10 cellular contexts compared by ENCODE assay signal in the genomic region with DNA sequence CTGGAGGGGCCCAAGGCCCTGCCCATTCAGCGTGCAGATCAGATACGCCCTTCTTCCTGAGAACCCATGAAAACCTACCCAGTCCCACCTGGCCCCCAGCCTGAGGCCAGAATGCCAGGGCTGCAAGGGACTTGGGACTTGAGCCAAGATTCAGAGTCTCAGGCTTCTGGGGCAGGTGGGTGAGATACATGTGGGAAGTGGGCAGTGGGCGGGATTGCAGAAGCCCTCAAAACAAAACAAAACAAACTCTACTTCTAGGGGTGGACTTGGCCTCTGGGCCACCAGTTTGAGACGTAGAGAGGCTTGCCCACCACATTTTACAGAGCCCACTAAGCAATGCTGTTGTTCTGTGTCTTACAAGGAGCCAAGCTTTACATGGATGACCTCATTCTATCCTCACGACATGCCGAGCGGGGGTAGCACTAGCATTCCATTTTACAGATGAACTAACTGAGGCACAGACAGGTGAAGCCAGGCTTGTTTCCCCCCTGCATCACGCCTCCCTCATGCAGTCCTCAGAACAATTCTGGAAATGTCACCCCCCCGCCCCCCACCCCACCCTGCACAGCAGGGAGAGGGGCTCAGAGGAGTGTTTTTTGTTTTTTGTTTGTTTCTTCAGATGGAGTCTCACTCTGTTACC. TPM values are rescaled to one million over a fixed set of nuclear protein-coding genes. Genes with fewer than 3 reads are reported as not detected.
DNase-seq lines count a peak whose midpoint lies in the region; ATAC-seq, FAIRE-seq and TF ChIP-seq lines count a peak whose summit lies in the region.
"Had no signal": no experiment of that assay in that cellular context is flagged by ENCODE, and none has a peak within 500 bp of the region (broad histone marks: within the 10 kb centered on the region; RNA-seq: fewer than 3 reads in every experiment).

No MANE protein-coding gene starts in this region.

- no peak for DNase-seq in A549 (ENCODE audit: low read depth in 1 of 2, low spot score in 1 of 2)
- no peak for DNase-seq in CD8-positive, alpha-beta memory T cell
- DNase-seq in activated naive CD8-positive, alpha-beta T cell treated with anti-CD3 and anti-CD28 coated beads, Interleukin-2, amount 10 ng/mL, durations not matched to agents 7 days and 5 days: no peak
- no peak for DNase-seq in DMS53 treated with DMSO at 0.1 percent for 48 hours (lab: John Stamatoyannopoulos, UW; ENCODE audit: unreplicated experiment)
- no peak for DNase-seq in NCI-H1436 treated with DMSO at 0.1 percent for 48 hours (lab: John Stamatoyannopoulos, UW)
- no peak for DNase-seq in anterior cingulate cortex (lab: John Stamatoyannopoulos, UW)
- no peak for DNase-seq in smooth muscle cell (lab: John Stamatoyannopoulos, UW; ENCODE audit: unreplicated experiment)
- DNase-seq: cerebellar nuclear complex, NCI-H1092 treated with DMSO at 0.1 percent for 48 hours had no signal

- CTCF ChIA-PET in A549 (lab: Yijun Ruan, JAX): interaction anchor here (0.7 to 1.1 kb wide), 3 partner anchors 92 to 158 kb away, joined by 3 to 4 read pairs (median 3); no protein-coding TSS in a partner anchor
- CTCF ChIA-PET in CD8-positive, alpha-beta memory T cell (lab: Charles Lee): interaction anchor here (0.5 kb wide), 1 partner anchor 130 kb away, joined by 4 read pairs; no protein-coding TSS in a partner anchor

- TF ChIP-seq CTCF in A549 (IDR thresholded peaks at IDR 0.05): no peak
- no peak for TF ChIP-seq CTCF in smooth muscle cell (IDR thresholded peaks at IDR 0.05; ENCODE audit: borderline replicate concordance, insufficient read depth, poor library complexity, severe bottlenecking)

- no peaks in the 10 kb centered on the region for H3K27me3 Mint-ChIP-seq in CD8-positive, alpha-beta memory T cell
- peaks cover 4% of the 10 kb centered on the region for H3K27me3 Mint-ChIP-seq in activated naive CD8-positive, alpha-beta T cell treated with anti-CD3 and anti-CD28 coated beads, Interleukin-2, amount 10 ng/mL, durations not matched to agents 7 days and 5 days

- no peak for TF ChIP-seq EP300 in A549 (IDR thresholded peaks at IDR 0.05)

- H3K4me3 ChIP-seq in A549 (no peak overlapping the region), mononuclear cell (ENCODE audit: low read length) (peak overlapping the region; percentile 93), smooth muscle cell (no peak overlapping the region)
- peak overlapping the region; percentile 78 for H3K4me3 ChIP-seq in CD8-positive, alpha-beta memory T cell (ENCODE audit: low read length)

- no peak for FAIRE-seq in A549 (lab: Jason Lieb, UNC)

- H3K27me3 ChIP-seq in CD8-positive, alpha-beta memory T cell (ENCODE audit: insufficient read depth, low read length, poor library complexity, severe bottlenecking): no peaks in the 10 kb centered on the region
- no peaks in the 10 kb centered on the region for H3K27me3 ChIP-seq in mononuclear cell (ENCODE audit: insufficient read depth, low read length)
- no peaks in the 10 kb centered on the region for H3K27me3 ChIP-seq in smooth muscle cell (ENCODE audit: low read depth)

- no peaks in the 10 kb centered on the region for H3K9me3 ChIP-seq in A549
- H3K9me3 ChIP-seq in CD8-positive, alpha-beta memory T cell (ENCODE audit: low read length): no peaks in the 10 kb centered on the region
- no peaks in the 10 kb centered on the region for H3K9me3 ChIP-seq in mononuclear cell (ENCODE audit: low read depth, low read length)
- no peaks in the 10 kb centered on the region for H3K9me3 ChIP-seq in smooth muscle cell (replicated peaks; ENCODE audit: low read depth)

- peak overlapping the region in 3 of 8 donors; percentile 29 to 76 (median 39) for H3K27ac Mint-ChIP-seq in CD8-positive, alpha-beta memory T cell
- no peak overlapping the region for H3K27ac Mint-ChIP-seq in activated naive CD8-positive, alpha-beta T cell treated with anti-CD3 and anti-CD28 coated beads, Interleukin-2, amount 10 ng/mL, durations not matched to agents 7 days and 5 days

- H3K4me1 ChIP-seq in A549 (peaks cover 9% of the 10 kb centered on the region), mononuclear cell (ENCODE audit: insufficient read depth, low read length) (peaks cover 42% of the 10 kb centered on the region), smooth muscle cell (ENCODE audit: low read depth) (no peaks in the 10 kb centered on the region)
- peaks cover 22% of the 10 kb centered on the region for H3K4me1 ChIP-seq in CD8-positive, alpha-beta memory T cell (ENCODE audit: insufficient read depth, low read length)

- peak overlapping the region in 6 of 7 donors; percentile 93 to 98 (median 95) for H3K4me3 Mint-ChIP-seq in CD8-positive, alpha-beta memory T cell
- peak overlapping the region; percentile 93 for H3K4me3 Mint-ChIP-seq in activated naive CD8-positive, alpha-beta T cell treated with anti-CD3 and anti-CD28 coated beads, Interleukin-2, amount 10 ng/mL, durations not matched to agents 7 days and 5 days

- peaks cover 33 to 67% (median 40%) of the 10 kb centered on the region in 3 donors for H3K4me1 Mint-ChIP-seq in CD8-positive, alpha-beta memory T cell
- H3K4me1 Mint-ChIP-seq in activated naive CD8-positive, alpha-beta T cell treated with anti-CD3 and anti-CD28 coated beads, Interleukin-2, amount 10 ng/mL, durations not matched to agents 7 days and 5 days: peaks cover 19% of the 10 kb centered on the region

- TF ChIP-seq POLR2A in A549 (IDR thresholded peaks at IDR 0.05; ENCODE audit: low read length): no peak

- 90% methylated on average over 8 of the region's 9 CpGs for WGBS in A549 (ENCODE audit: missing lambda C conversion rate)
- WGBS in smooth muscle cell (ENCODE audit: low lambda C conversion rate): 88% methylated on average over 9 of the region's 9 CpGs

- H4K20me1 ChIP-seq in smooth muscle cell (ENCODE audit: low read depth): no peaks in the 10 kb centered on the region

- H2AFZ ChIP-seq in smooth muscle cell (ENCODE audit: low read depth): no peak overlapping the region

- H3F3A ChIP-seq in smooth muscle cell (ENCODE audit: low read depth): no peaks in the 10 kb centered on the region

- POLR2A ChIA-PET in A549 (lab: Yijun Ruan, JAX): no interaction called here
- POLR2A ChIA-PET in CD8-positive, alpha-beta memory T cell (lab: Charles Lee): no interaction called here
- POLR2A ChIA-PET in activated naive CD8-positive, alpha-beta T cell treated with anti-CD3 and anti-CD28 coated beads, Interleukin-2, amount 10 ng/mL, durations not matched to agents 7 days and 5 days (lab: Charles Lee): interaction anchor here (1.2 kb wide), 1 partner anchor 9 kb away, joined by 3 read pairs; no protein-coding TSS in a partner anchor

- H3K9me3 Mint-ChIP-seq in CD8-positive, alpha-beta memory T cell: no peaks in the 10 kb centered on the region
- H3K9me3 Mint-ChIP-seq in activated naive CD8-positive, alpha-beta T cell treated with anti-CD3 and anti-CD28 coated beads, Interleukin-2, amount 10 ng/mL, durations not matched to agents 7 days and 5 days: no peaks in the 10 kb centered on the region

- no peak for TF ChIP-seq RAD21 in A549 (conservative IDR thresholded peaks at IDR 0.05 in 1 of 2, IDR thresholded peaks at IDR 0.05 in 1 of 2)

- peak overlapping the region; percentile 92; the same call in 2 of the 3 replicates for H3K4me2 ChIP-seq in A549
- no peak overlapping the region for H3K4me2 ChIP-seq in smooth muscle cell

- H3K36me3 Mint-ChIP-seq in CD8-positive, alpha-beta memory T cell: peaks cover 6 to 51% (median 19%) of the 10 kb centered on the region in 3 donors
- peaks cover 19% of the 10 kb centered on the region for H3K36me3 Mint-ChIP-seq in activated naive CD8-positive, alpha-beta T cell treated with anti-CD3 and anti-CD28 coated beads, Interleukin-2, amount 10 ng/mL, durations not matched to agents 7 days and 5 days

- H3K9ac ChIP-seq in smooth muscle cell (ENCODE audit: low read depth): no peak overlapping the region

- no peak for ATAC-seq in A549
- no peak for ATAC-seq in activated naive CD8-positive, alpha-beta T cell treated with anti-CD3 and anti-CD28 coated beads, Interleukin-2, amount 10 ng/mL, durations not matched to agents 7 days and 5 days (ENCODE audit: low read depth)

- H3K36me3 ChIP-seq in CD8-positive, alpha-beta memory T cell (ENCODE audit: insufficient read depth, low read length): peaks cover 4% of the 10 kb centered on the region
- no peaks in the 10 kb centered on the region for H3K36me3 ChIP-seq in smooth muscle cell (ENCODE audit: low read depth)

- no peaks in the 10 kb centered on the region for H3K79me2 ChIP-seq in smooth muscle cell (ENCODE audit: low read depth)

- H3K27ac ChIP-seq in A549 (no peak overlapping the region), smooth muscle cell (ENCODE audit: low read depth) (no peak overlapping the region)
- H3K27ac ChIP-seq in CD8-positive, alpha-beta memory T cell (ENCODE audit: low read depth, low read length): no peak overlapping the region

TF ChIP-seq in A549, 52 proteins besides CTCF, POLR2A, EP300 and RAD21 (continues in another document):
- TF ChIP-seq FOSB (CRISPR knock-in tag; IDR thresholded peaks at IDR 0.05): no peak
- TF ChIP-seq TP53 (CRISPR knock-in tag; IDR thresholded peaks at IDR 0.05): no peak
- TF ChIP-seq EHMT2 (IDR thresholded peaks at IDR 0.05; ENCODE audit: low read depth): no peak
- TF ChIP-seq PHF8 (IDR thresholded peaks at IDR 0.05; ENCODE audit: borderline replicate concordance, low read depth): no peak

RNA-seq across cellular contexts. Expression of a gene that starts 1.7 kb away (rescaled TPM):
- 11.0 and 14.4 TPM in 2 replicates for polyA plus RNA-seq in A549 (2011; rRNA removed)
- polyA plus RNA-seq in A549 (2012; cell fraction: cytosol; rRNA removed): 11.0 and 12.7 TPM in 2 replicates
- polyA plus RNA-seq in A549 (2012; cell fraction: nucleus; rRNA removed): 39.8 and 45.7 TPM in 2 replicates
- 9.7 to 12.2 TPM (median 11.3 TPM) in 3 replicates for polyA plus RNA-seq in A549 (2017; fragmentation: RNase III; extraction: RNeasy Plus Mini Kit Qiagen cat#74134 plus additional on column Dnase treatment)
- polyA minus RNA-seq in A549 (2011; rRNA and poly(A)+ RNA removed): 13.3 and 19.5 TPM in 2 replicates
- 10 to 100 TPM; 14.9 to 16.8 TPM for total RNA-seq in CD8-positive, alpha-beta memory T cell
- 26.8 TPM for polyA plus RNA-seq in CD8-positive, alpha-beta memory T cell
- total RNA-seq in activated naive CD8-positive, alpha-beta T cell treated with anti-CD3 and anti-CD28 coated beads, Interleukin-2, amount 10 ng/mL, durations not matched to agents 7 days and 5 days: 10 to 100 TPM; 42.1 to 42.4 TPM
- 51.2 TPM for total RNA-seq in mononuclear cell
- total RNA-seq in smooth muscle cell: 14.3 and 17.5 TPM in 2 replicates
- polyA plus RNA-seq in smooth muscle cell: 11.8 and 13.8 TPM in 2 replicates

RNA-seq across cellular contexts. Expression of a gene that starts 25.2 kb away (rescaled TPM):
- 13.2 and 22.3 TPM in 2 replicates for polyA plus RNA-seq in A549 (2011; rRNA removed)
- polyA plus RNA-seq in A549 (2012; cell fraction: cytosol; rRNA removed): 12.5 and 21.2 TPM in 2 replicates
- 30.6 and 31.6 TPM in 2 replicates for polyA plus RNA-seq in A549 (2012; cell fraction: nucleus; rRNA removed)
- polyA plus RNA-seq in A549 (2017; fragmentation: RNase III; extraction: RNeasy Plus Mini Kit Qiagen cat#74134 plus additional on column Dnase treatment): 21.9 to 25.9 TPM (median 25.8 TPM) in 3 replicates
- polyA minus RNA-seq in A549 (2011; rRNA and poly(A)+ RNA removed): 32.2 and 32.4 TPM in 2 replicates
- 10 to 100 TPM; 19.5 to 20.7 TPM for total RNA-seq in CD8-positive, alpha-beta memory T cell
- polyA plus RNA-seq in CD8-positive, alpha-beta memory T cell: 10.0 TPM
- total RNA-seq in activated naive CD8-positive, alpha-beta T cell treated with anti-CD3 and anti-CD28 coated beads, Interleukin-2, amount 10 ng/mL, durations not matched to agents 7 days and 5 days: 10 to 100 TPM; 12.8 to 13.6 TPM
- 15.3 TPM for total RNA-seq in mononuclear cell
- total RNA-seq in smooth muscle cell: 14.2 and 19.6 TPM in 2 replicates
- polyA plus RNA-seq in smooth muscle cell: 28.2 and 32.9 TPM in 2 replicates

Comparison
In these comparisons a context has a peak if more than half of its experiments do, and no peak if none do; other contexts are left out.
1. H3K4me3 ChIP-seq: peak in CD8-positive, alpha-beta memory T cell (single experiment) and mononuclear cell (single experiment); none in A549 (single experiment) and smooth muscle cell (single experiment).